In the genomic region with DNA sequence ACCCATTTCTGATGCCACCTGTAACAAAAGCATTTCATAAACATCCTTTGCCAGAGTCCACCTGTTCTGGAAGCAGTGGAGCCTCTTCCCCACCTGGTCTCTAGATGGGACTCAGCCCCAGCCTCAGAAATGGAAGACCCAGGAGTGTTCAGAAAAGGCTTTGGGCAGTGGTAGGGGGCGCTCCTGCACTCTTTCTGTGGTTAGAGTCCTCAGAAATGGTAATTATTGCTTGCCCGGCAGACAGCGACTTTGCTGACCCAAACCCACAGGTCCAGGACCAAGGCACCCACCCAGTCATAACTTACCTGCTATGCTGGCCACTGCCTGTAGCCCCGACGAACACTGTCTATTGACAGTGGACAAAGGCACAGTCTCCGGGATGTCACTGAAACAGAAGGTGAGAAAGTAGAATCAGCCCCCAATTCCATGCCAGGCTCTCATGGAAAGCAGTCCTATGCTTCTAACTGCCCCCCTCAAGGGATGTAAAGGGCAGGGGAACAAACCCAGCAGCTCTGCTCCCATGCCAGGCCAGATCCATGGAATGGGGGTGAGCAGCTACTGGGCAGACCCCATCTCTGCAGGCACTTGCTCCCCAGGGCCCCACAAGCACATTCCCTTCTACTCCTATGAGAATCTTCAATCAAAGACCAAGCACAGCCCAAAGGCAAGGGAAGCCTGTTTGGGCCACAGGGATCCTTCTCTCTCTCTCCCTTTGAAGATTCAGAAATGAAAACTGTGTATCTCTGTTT, we compare ENCODE assay signal across 9 cellular contexts.
DNase-seq lines count a peak whose midpoint lies in the region; ATAC-seq and TF ChIP-seq lines count a peak whose summit lies in the region.
"Had no signal": no experiment of that assay in that cellular context is flagged by ENCODE, and none has a peak within 500 bp of the region (broad histone marks: within the 10 kb centered on the region; RNA-seq: fewer than 3 reads in every experiment).

No MANE protein-coding gene starts in this region.

- H3K4me1 Mint-ChIP-seq in stimulated activated naive CD8-positive, alpha-beta T cell treated with anti-CD3 and anti-CD28 coated beads, Interleukin-15, amount 100 ng/mL, for 72 hours, result peaks cover 69% of the 10 kb centered on the region
- H3K4me1 Mint-ChIP-seq in stimulated activated memory B cell treated with anti-CD40 and anti-IgM and Interleukin-4, amounts not matched to agents 10 μg/mL and 1 μg/mL and 100 μg/mL, for 72 hours, result peaks cover 41% of the 10 kb centered on the region

- peak; percentile 49 for DNase-seq in stimulated activated naive CD8-positive, alpha-beta T cell treated with anti-CD3 and anti-CD28 coated beads, Interleukin-15, Interleukin-2, amounts not matched to agents 100 U/mL and 50 U/mL, for 24 hours
- no peak for DNase-seq in stimulated activated naive CD8-positive, alpha-beta T cell treated with anti-CD3 and anti-CD28 coated beads, Interleukin-15, amount 100 ng/mL, for 72 hours
- peak; percentile 47 for DNase-seq in fibroblast of mammary gland (ENCODE audit: low read depth)

- ATAC-seq in stimulated activated naive CD8-positive, alpha-beta T cell treated with anti-CD3 and anti-CD28 coated beads, Interleukin-15, Interleukin-2, amounts not matched to agents 100 U/mL and 50 U/mL, for 24 hours, result no peak
- ATAC-seq in stimulated activated naive CD8-positive, alpha-beta T cell treated with anti-CD3 and anti-CD28 coated beads, Interleukin-15, amount 100 ng/mL, for 72 hours, result no peak
- peak; percentile 78 for ATAC-seq in SK-N-SH treated with all-trans-retinoic acid at 6 μM for 48 hours
- no peak for ATAC-seq in GM18520 (IDR thresholded peaks at IDR 0.05; ENCODE audit: unreplicated experiment)
- no peak for ATAC-seq in HG03565 (IDR thresholded peaks at IDR 0.05; ENCODE audit: unreplicated experiment)
- ATAC-seq in stimulated activated memory B cell treated with anti-CD40 and anti-IgM and Interleukin-4, amounts not matched to agents 10 μg/mL and 1 μg/mL and 100 μg/mL, for 72 hours, result no peak
- ATAC-seq in GM21529 (IDR thresholded peaks at IDR 0.05; ENCODE audit: unreplicated experiment), result no peak

- H3K27ac Mint-ChIP-seq in stimulated activated naive CD8-positive, alpha-beta T cell treated with anti-CD3 and anti-CD28 coated beads, Interleukin-15, amount 100 ng/mL, for 72 hours, result peak overlapping the region in 1 of 2 donors; percentile 55
- H3K27ac Mint-ChIP-seq in stimulated activated memory B cell treated with anti-CD40 and anti-IgM and Interleukin-4, amounts not matched to agents 10 μg/mL and 1 μg/mL and 100 μg/mL, for 72 hours, result no peak overlapping the region

- H3K27me3 Mint-ChIP-seq in stimulated activated naive CD8-positive, alpha-beta T cell treated with anti-CD3 and anti-CD28 coated beads, Interleukin-15, amount 100 ng/mL, for 72 hours, result no peaks in the 10 kb centered on the region
- no peaks in the 10 kb centered on the region for H3K27me3 Mint-ChIP-seq in stimulated activated memory B cell treated with anti-CD40 and anti-IgM and Interleukin-4, amounts not matched to agents 10 μg/mL and 1 μg/mL and 100 μg/mL, for 72 hours

- no peak overlapping the region for H3K4me3 Mint-ChIP-seq in stimulated activated naive CD8-positive, alpha-beta T cell treated with anti-CD3 and anti-CD28 coated beads, Interleukin-15, amount 100 ng/mL, for 72 hours
- no peak overlapping the region for H3K4me3 Mint-ChIP-seq in stimulated activated memory B cell treated with anti-CD40 and anti-IgM and Interleukin-4, amounts not matched to agents 10 μg/mL and 1 μg/mL and 100 μg/mL, for 72 hours

- TF ChIP-seq CTCF in fibroblast of mammary gland (conservative IDR thresholded peaks at IDR 0.05; ENCODE audit: control insufficient read depth, insufficient read depth, low read depth, low read length), result peak; percentile 57

- no peak overlapping the region for H3K4me3 ChIP-seq in fibroblast of mammary gland (ENCODE audit: control insufficient read depth, low read depth, low read length)
- H3K4me3 ChIP-seq: ascending aorta had no signal

- peaks cover 39% of the 10 kb centered on the region for H3K36me3 Mint-ChIP-seq in stimulated activated memory B cell treated with anti-CD40 and anti-IgM and Interleukin-4, amounts not matched to agents 10 μg/mL and 1 μg/mL and 100 μg/mL, for 72 hours

- no peaks in the 10 kb centered on the region for H3K9me3 Mint-ChIP-seq in stimulated activated naive CD8-positive, alpha-beta T cell treated with anti-CD3 and anti-CD28 coated beads, Interleukin-15, amount 100 ng/mL, for 72 hours
- H3K9me3 Mint-ChIP-seq in stimulated activated memory B cell treated with anti-CD40 and anti-IgM and Interleukin-4, amounts not matched to agents 10 μg/mL and 1 μg/mL and 100 μg/mL, for 72 hours, result no peaks in the 10 kb centered on the region

TF ChIP-seq in SK-N-SH treated with all-trans-retinoic acid at 6 μM for 48 hours, 23 proteins besides CTCF, POLR2A, EP300 and RAD21:
- TF ChIP-seq ZC3H10 (CRISPR knock-in tag; IDR thresholded peaks at IDR 0.05), result no peak
- TF ChIP-seq POU6F1 (CRISPR knock-in tag; IDR thresholded peaks at IDR 0.05; ENCODE audit: borderline replicate concordance, low read depth), result no peak
- TF ChIP-seq ZFP3 (CRISPR knock-in tag; IDR thresholded peaks at IDR 0.05), result no peak
- TF ChIP-seq, protein P1, sequence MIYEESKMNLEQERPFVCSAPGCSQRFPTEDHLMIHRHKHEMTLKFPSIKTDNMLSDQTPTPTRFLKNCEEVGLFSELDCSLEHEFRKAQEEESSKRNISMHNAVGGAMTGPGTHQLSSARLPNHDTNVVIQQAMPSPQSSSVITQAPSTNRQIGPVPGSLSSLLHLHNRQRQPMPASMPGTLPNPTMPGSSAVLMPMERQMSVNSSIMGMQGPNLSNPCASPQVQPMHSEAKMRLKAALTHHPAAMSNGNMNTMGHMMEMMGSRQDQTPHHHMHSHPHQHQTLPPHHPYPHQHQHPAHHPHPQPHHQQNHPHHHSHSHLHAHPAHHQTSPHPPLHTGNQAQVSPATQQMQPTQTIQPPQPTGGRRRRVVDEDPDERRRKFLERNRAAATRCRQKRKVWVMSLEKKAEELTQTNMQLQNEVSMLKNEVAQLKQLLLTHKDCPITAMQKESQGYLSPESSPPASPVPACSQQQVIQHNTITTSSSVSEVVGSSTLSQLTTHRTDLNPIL (CRISPR knock-in tag; IDR thresholded peaks at IDR 0.05; ENCODE audit: low read depth), result no peak
- no peak for TF ChIP-seq PPARA (CRISPR knock-in tag; IDR thresholded peaks at IDR 0.05; ENCODE audit: borderline replicate concordance)
- TF ChIP-seq RARB (CRISPR knock-in tag; IDR thresholded peaks at IDR 0.05), result no peak
- TF ChIP-seq OSR1 (CRISPR knock-in tag; IDR thresholded peaks at IDR 0.05), result no peak
- TF ChIP-seq ZFP30 (CRISPR knock-in tag; IDR thresholded peaks at IDR 0.05), result no peak
- no peak for TF ChIP-seq TSHZ2 (CRISPR knock-in tag; IDR thresholded peaks at IDR 0.05)

Comparison
In these comparisons a context has a peak if more than half of its experiments do, and no peak if none do; other contexts are left out.
1. DNase-seq: peak in stimulated activated naive CD8-positive, alpha-beta T cell treated with anti-CD3 and anti-CD28 coated beads, Interleukin-15, Interleukin-2, amounts not matched to agents 100 U/mL and 50 U/mL, for 24 hours (single experiment) and fibroblast of mammary gland (single experiment); none in stimulated activated naive CD8-positive, alpha-beta T cell treated with anti-CD3 and anti-CD28 coated beads, Interleukin-15, amount 100 ng/mL, for 72 hours (0 of 2).